ENCODE assay signal across 8 cellular contexts in genomic region chr16:68529931-68530667, GRCh38. TPM values are rescaled to one million over a fixed set of nuclear protein-coding genes. Genes with fewer than 3 reads are reported as not detected.
A peak's percentile ranks its signal among the peaks of the same experiment; 100 is the strongest.
DNase-seq lines count a peak whose midpoint lies in the region; ATAC-seq and TF ChIP-seq lines count a peak whose summit lies in the region.

No MANE protein-coding gene starts in this region.

- peak; percentile 86 for ATAC-seq in GM19395 (IDR thresholded peaks at IDR 0.05; ENCODE audit: unreplicated experiment)

- no peaks in the 10 kb centered on the region for H3K27me3 ChIP-seq in BJ (ENCODE audit: control insufficient read depth, insufficient read depth, low read length)
- H3K27me3 ChIP-seq in mucosa of stomach (ENCODE audit: control insufficient read depth, insufficient read depth, low read length): no peaks in the 10 kb centered on the region

- DNase-seq in BJ (ENCODE audit: low read depth) (no peak), HS-5 (ENCODE audit: low read depth) (peak; percentile 65), NOMO-1 treated with dmso at 0.1 percent for 144 hours (lab: John Stamatoyannopoulos, UW; ENCODE audit: unreplicated experiment) (peak; percentile 70), activated T-cell treated with anti-CD3 and anti-CD28 coated beads for 48 hours (ENCODE audit: low read depth) (peak; percentile 86), erythroblast (lab: John Stamatoyannopoulos, UW) (peak; percentile 93 to 95)
- peak; percentile 74 to 79 for DNase-seq in stimulated activated CD8-positive, alpha-beta memory T cell treated with anti-CD3 and anti-CD28 coated beads, Interleukin-4, amount 100 ng/mL, for 4 hours (ENCODE audit: low read depth in 2 of 2, low spot score in 1 of 2)

- no peaks in the 10 kb centered on the region for H3K9me3 ChIP-seq in mucosa of stomach (ENCODE audit: control insufficient read depth, low read length)

- POLR2A ChIA-PET in BJ (lab: Charles Lee): no interaction called here

- H3K4me1 ChIP-seq in mucosa of stomach (ENCODE audit: control insufficient read depth, insufficient read depth, low read length): peaks cover 13% of the 10 kb centered on the region

- H3K9ac ChIP-seq in mucosa of stomach (ENCODE audit: low read length): peak overlapping the region; percentile 68

- TF ChIP-seq CTCF in BJ (IDR thresholded peaks at IDR 0.05; ENCODE audit: insufficient read depth, low read depth, low read length): no peak

- no peaks in the 10 kb centered on the region for H3K36me3 ChIP-seq in BJ (ENCODE audit: control insufficient read depth, insufficient read depth, low read length)
- H3K36me3 ChIP-seq in mucosa of stomach (ENCODE audit: control insufficient read depth, insufficient read depth, low read length): no peaks in the 10 kb centered on the region

- peak overlapping the region; percentile 67 for H3K4me3 ChIP-seq in BJ (ENCODE audit: low read depth, low read length)
- peak overlapping the region; percentile 27 for H3K4me3 ChIP-seq in mucosa of stomach (ENCODE audit: low read length)

- TF ChIP-seq POLR2A in erythroblast (IDR thresholded peaks at IDR 0.05; ENCODE audit: low read length): peak; percentile 64

- CTCF ChIA-PET in BJ (lab: Yijun Ruan, JAX): interaction anchor here (0.7 to 5.8 kb wide), 10 partner anchors 10 to 594 kb away, joined by 3 to 51 read pairs (median 4); no protein-coding TSS in a partner anchor

RNA-seq across cellular contexts. Expression of gene ZFP90, which starts 9.0 kb away (rescaled TPM):
- 13.0 and 20.1 TPM in 2 replicates for polyA plus RNA-seq in BJ (2011; rRNA removed)
- polyA minus RNA-seq in BJ (2011; rRNA and poly(A)+ RNA removed): 10.4 and 12.3 TPM in 2 replicates
